Comparison of ENCODE assay signal across 8 cellular contexts in the genomic region with DNA sequence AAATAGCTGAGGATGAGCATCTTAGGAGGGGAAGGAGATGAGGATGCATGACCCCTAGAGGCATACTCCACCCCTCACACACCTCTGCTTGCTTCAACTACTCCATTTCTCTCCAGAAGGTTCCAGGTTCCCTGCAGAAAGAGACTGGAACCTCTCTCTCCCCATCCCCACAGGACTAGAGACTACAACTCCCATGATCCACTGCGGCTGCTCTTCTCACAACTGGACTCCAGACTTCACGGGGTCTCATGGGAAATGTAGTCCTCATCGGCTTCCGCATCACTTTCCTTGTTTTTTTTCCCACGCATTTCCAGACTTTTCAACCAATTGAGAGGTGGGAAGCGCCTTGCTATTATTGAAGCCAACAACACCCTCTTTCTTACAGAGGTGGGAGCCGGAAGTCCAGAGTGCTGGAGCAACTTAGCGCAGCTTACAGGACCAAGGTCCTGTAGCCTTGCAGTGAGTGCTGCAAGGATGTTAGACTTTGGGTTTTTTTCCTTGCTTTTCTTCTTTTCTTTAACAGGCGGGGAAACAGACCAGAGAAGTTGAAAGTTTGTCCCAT. TPM values are rescaled to one million over a fixed set of nuclear protein-coding genes. Genes with fewer than 3 reads are reported as not detected.
DNase-seq lines count a peak whose midpoint lies in the region; ATAC-seq and TF ChIP-seq lines count a peak whose summit lies in the region.

No MANE protein-coding gene starts in this region.

- peak; percentile 95 for DNase-seq in Ammon's horn (ENCODE audit: low spot score)
- DNase-seq in HS-27A (ENCODE audit: low read depth) = peak; percentile 75
- DNase-seq in Peyer's patch = peak in 2 of 3 donors; percentile 59 to 84
- peak; percentile 91 for DNase-seq in fibroblast of pulmonary artery (ENCODE audit: low read depth)
- DNase-seq in naive thymus-derived CD4-positive, alpha-beta T cell = peak; percentile 34 to 69 (median 59)

- H3K4me1 Mint-ChIP-seq in activated T-helper 17 cell treated with anti-CD3 and anti-CD28 coated beads, Interleukin-2, amount 50 U/mL, for 72 hours = peaks cover 11% of the 10 kb centered on the region
- H3K4me1 Mint-ChIP-seq in naive thymus-derived CD4-positive, alpha-beta T cell = peaks cover 14 to 41% (median 30%) of the 10 kb centered on the region in 7 donors
- H3K4me1 Mint-ChIP-seq in stimulated activated naive CD8-positive, alpha-beta T cell treated with anti-CD3 and anti-CD28 coated beads, Interleukin-15, Interleukin-2, amounts not matched to agents 100 ng/mL and 50 ng/mL, for 24 hours (ENCODE audit: low read depth) = peaks cover 34% of the 10 kb centered on the region

- CTCF ChIA-PET in naive thymus-derived CD4-positive, alpha-beta T cell (lab: Charles Lee) = no interaction called here

- ATAC-seq in activated T-helper 17 cell treated with anti-CD3 and anti-CD28 coated beads, Interleukin-2, amount 50 U/mL, for 72 hours (replicated peaks) = peak; percentile 83
- peak; percentile 83 for ATAC-seq in naive thymus-derived CD4-positive, alpha-beta T cell
- ATAC-seq in HG03378 (IDR thresholded peaks at IDR 0.05; ENCODE audit: unreplicated experiment) = no peak

- intact Hi-C loops in naive thymus-derived CD4-positive, alpha-beta T cell (cut with micrococcal nuclease) = loop anchor here (1.0 to 10.0 kb wide), 6 partner anchors 70 to 140 kb away; a partner anchor contains a TSS

- H3K4me3 ChIP-seq in Peyer's patch (peak overlapping the region in 3 of 4 donors; percentile 18 to 38 (median 27)), fibroblast of pulmonary artery (replicated peaks; ENCODE audit: low read depth, low read length) (peak overlapping the region; percentile 46)
- peak overlapping the region; percentile 42 for H3K4me3 ChIP-seq in naive thymus-derived CD4-positive, alpha-beta T cell (ENCODE audit: low read length)

- peaks cover 0 to 25% (median 3%) of the 10 kb centered on the region in 4 donors for H3K4me1 ChIP-seq in Peyer's patch
- peaks cover 0 to 5% of the 10 kb centered on the region in 2 donors for H3K4me1 ChIP-seq in naive thymus-derived CD4-positive, alpha-beta T cell (ENCODE audit: control insufficient read depth in 2 of 2, insufficient read depth in 2 of 2, low read length in 2 of 2)

- TF ChIP-seq POLR2A in Peyer's patch (IDR thresholded peaks at IDR 0.05) = no peak

- H3K36me3 Mint-ChIP-seq in activated T-helper 17 cell treated with anti-CD3 and anti-CD28 coated beads, Interleukin-2, amount 50 U/mL, for 72 hours (ENCODE audit: low read depth) = peaks cover 7% of the 10 kb centered on the region
- peaks cover 3 to 15% (median 11%) of the 10 kb centered on the region in 5 donors for H3K36me3 Mint-ChIP-seq in naive thymus-derived CD4-positive, alpha-beta T cell
- no peaks in the 10 kb centered on the region for H3K36me3 Mint-ChIP-seq in stimulated activated naive CD8-positive, alpha-beta T cell treated with anti-CD3 and anti-CD28 coated beads, Interleukin-15, Interleukin-2, amounts not matched to agents 100 ng/mL and 50 ng/mL, for 24 hours (ENCODE audit: low read depth)

- POLR2A ChIA-PET in naive thymus-derived CD4-positive, alpha-beta T cell (lab: Charles Lee) = no interaction called here

- peaks cover 34% of the 10 kb centered on the region for H3K27me3 Mint-ChIP-seq in activated T-helper 17 cell treated with anti-CD3 and anti-CD28 coated beads, Interleukin-2, amount 50 U/mL, for 72 hours
- peaks cover 48 to 70% (median 61%) of the 10 kb centered on the region in 5 donors for H3K27me3 Mint-ChIP-seq in naive thymus-derived CD4-positive, alpha-beta T cell
- H3K27me3 Mint-ChIP-seq in stimulated activated naive CD8-positive, alpha-beta T cell treated with anti-CD3 and anti-CD28 coated beads, Interleukin-15, Interleukin-2, amounts not matched to agents 100 ng/mL and 50 ng/mL, for 24 hours = peaks cover 52% of the 10 kb centered on the region

- H3K27ac Mint-ChIP-seq in activated T-helper 17 cell treated with anti-CD3 and anti-CD28 coated beads, Interleukin-2, amount 50 U/mL, for 72 hours = no peak overlapping the region
- peak overlapping the region in 2 of 9 donors; percentile 21 to 50 for H3K27ac Mint-ChIP-seq in naive thymus-derived CD4-positive, alpha-beta T cell
- no peak overlapping the region for H3K27ac Mint-ChIP-seq in stimulated activated naive CD8-positive, alpha-beta T cell treated with anti-CD3 and anti-CD28 coated beads, Interleukin-15, Interleukin-2, amounts not matched to agents 100 ng/mL and 50 ng/mL, for 24 hours

- no peaks in the 10 kb centered on the region for H3K36me3 ChIP-seq in Peyer's patch
- H3K36me3 ChIP-seq in naive thymus-derived CD4-positive, alpha-beta T cell (ENCODE audit: control insufficient read depth in 2 of 3, insufficient read depth in 3 of 3, low read length in 3 of 3) = no peaks in the 10 kb centered on the region

- TF ChIP-seq CTCF in Peyer's patch (IDR thresholded peaks at IDR 0.05) = no peak
- TF ChIP-seq CTCF in fibroblast of pulmonary artery (IDR thresholded peaks at IDR 0.05; ENCODE audit: low read length, missing control alignments) = no peak

- H3K27me3 ChIP-seq in Peyer's patch = peaks cover 0 to 25% of the 10 kb centered on the region in 2 donors
- H3K27me3 ChIP-seq in naive thymus-derived CD4-positive, alpha-beta T cell (ENCODE audit: control insufficient read depth in 2 of 2, insufficient read depth in 2 of 2, low read length in 2 of 2) = peaks cover 6 to 16% of the 10 kb centered on the region in 2 donors

- peaks cover 8% of the 10 kb centered on the region for H3K9me3 Mint-ChIP-seq in activated T-helper 17 cell treated with anti-CD3 and anti-CD28 coated beads, Interleukin-2, amount 50 U/mL, for 72 hours
- peaks cover 0 to 24% (median 9%) of the 10 kb centered on the region in 11 donors for H3K9me3 Mint-ChIP-seq in naive thymus-derived CD4-positive, alpha-beta T cell
- H3K9me3 Mint-ChIP-seq in stimulated activated naive CD8-positive, alpha-beta T cell treated with anti-CD3 and anti-CD28 coated beads, Interleukin-15, Interleukin-2, amounts not matched to agents 100 ng/mL and 50 ng/mL, for 24 hours = no peaks in the 10 kb centered on the region

- no peak overlapping the region for H3K27ac ChIP-seq in Peyer's patch
- H3K27ac ChIP-seq in naive thymus-derived CD4-positive, alpha-beta T cell (ENCODE audit: low read depth, low read length) = no peak overlapping the region

- H3K4me3 Mint-ChIP-seq in activated T-helper 17 cell treated with anti-CD3 and anti-CD28 coated beads, Interleukin-2, amount 50 U/mL, for 72 hours = peak overlapping the region; percentile 49
- peak overlapping the region; percentile 73 to 90 (median 83) for H3K4me3 Mint-ChIP-seq in naive thymus-derived CD4-positive, alpha-beta T cell
- peak overlapping the region; percentile 74 for H3K4me3 Mint-ChIP-seq in stimulated activated naive CD8-positive, alpha-beta T cell treated with anti-CD3 and anti-CD28 coated beads, Interleukin-15, Interleukin-2, amounts not matched to agents 100 ng/mL and 50 ng/mL, for 24 hours

- H3K9me3 ChIP-seq in Peyer's patch = peaks cover 0 to 8% (median 0%) of the 10 kb centered on the region in 4 donors
- peaks cover 0 to 4% (median 0%) of the 10 kb centered on the region in 3 experiments for H3K9me3 ChIP-seq in naive thymus-derived CD4-positive, alpha-beta T cell (ENCODE audit: control insufficient read depth in 2 of 3, low read length in 3 of 3)

RNA-seq across cellular contexts. Expression of a gene that starts 13.9 kb away (rescaled TPM):
- not detected for total RNA-seq in Peyer's patch
- not detected for total RNA-seq in activated T-helper 17 cell treated with anti-CD3 and anti-CD28 coated beads, Interleukin-2, amount 50 U/mL, for 72 hours
- 1 to 10 TPM in 1 of 5 experiments, under 1 TPM in 1, not detected in 3; 0.42 to 1.9 TPM for total RNA-seq in naive thymus-derived CD4-positive, alpha-beta T cell
- not detected for polyA plus RNA-seq in naive thymus-derived CD4-positive, alpha-beta T cell

RNA-seq across cellular contexts. Expression of a gene that starts 14.8 kb away (rescaled TPM):
- total RNA-seq in Peyer's patch = not detected
- total RNA-seq in activated T-helper 17 cell treated with anti-CD3 and anti-CD28 coated beads, Interleukin-2, amount 50 U/mL, for 72 hours = under 1 TPM in 1 of 2 donors, not detected in 1; 0.05 TPM
- under 1 TPM in 2 of 5 experiments, not detected in 3; 0.24 to 0.34 TPM for total RNA-seq in naive thymus-derived CD4-positive, alpha-beta T cell
- polyA plus RNA-seq in naive thymus-derived CD4-positive, alpha-beta T cell = not detected
